ENCODE assay signal across 5 cellular contexts in genomic region chr10:73666153-73666809, GRCh38. TPM values are rescaled to one million over a fixed set of nuclear protein-coding genes. Genes with fewer than 3 reads are reported as not detected.
"Had no signal": no experiment of that assay in that cellular context is flagged by ENCODE, and none has a peak within 500 bp of the region (broad histone marks: within the 10 kb centered on the region; RNA-seq: fewer than 3 reads in every experiment).

No MANE protein-coding gene starts in this region.

RNA-seq across cellular contexts. Expression of gene SYNPO2L, which starts 10.5 kb away (rescaled TPM):
- total RNA-seq: mammary epithelial cell; natural killer cell treated with Interleukin-12 subunit alpha and Interleukin-12 subunit beta and Interleukin-15 and Interleukin-18, amount 100 ng/mL, for 72 hours; osteocyte; sigmoid colon; thoracic aorta had no signal
- polyA plus RNA-seq: mammary epithelial cell had no signal

RNA-seq across cellular contexts. Expression of gene MYOZ1, which starts 25.0 kb away (rescaled TPM):
- total RNA-seq: natural killer cell treated with Interleukin-12 subunit alpha and Interleukin-12 subunit beta and Interleukin-15 and Interleukin-18, amount 100 ng/mL, for 72 hours; sigmoid colon had no signal
- polyA plus RNA-seq: mammary epithelial cell had no signal
